In the genomic region with DNA sequence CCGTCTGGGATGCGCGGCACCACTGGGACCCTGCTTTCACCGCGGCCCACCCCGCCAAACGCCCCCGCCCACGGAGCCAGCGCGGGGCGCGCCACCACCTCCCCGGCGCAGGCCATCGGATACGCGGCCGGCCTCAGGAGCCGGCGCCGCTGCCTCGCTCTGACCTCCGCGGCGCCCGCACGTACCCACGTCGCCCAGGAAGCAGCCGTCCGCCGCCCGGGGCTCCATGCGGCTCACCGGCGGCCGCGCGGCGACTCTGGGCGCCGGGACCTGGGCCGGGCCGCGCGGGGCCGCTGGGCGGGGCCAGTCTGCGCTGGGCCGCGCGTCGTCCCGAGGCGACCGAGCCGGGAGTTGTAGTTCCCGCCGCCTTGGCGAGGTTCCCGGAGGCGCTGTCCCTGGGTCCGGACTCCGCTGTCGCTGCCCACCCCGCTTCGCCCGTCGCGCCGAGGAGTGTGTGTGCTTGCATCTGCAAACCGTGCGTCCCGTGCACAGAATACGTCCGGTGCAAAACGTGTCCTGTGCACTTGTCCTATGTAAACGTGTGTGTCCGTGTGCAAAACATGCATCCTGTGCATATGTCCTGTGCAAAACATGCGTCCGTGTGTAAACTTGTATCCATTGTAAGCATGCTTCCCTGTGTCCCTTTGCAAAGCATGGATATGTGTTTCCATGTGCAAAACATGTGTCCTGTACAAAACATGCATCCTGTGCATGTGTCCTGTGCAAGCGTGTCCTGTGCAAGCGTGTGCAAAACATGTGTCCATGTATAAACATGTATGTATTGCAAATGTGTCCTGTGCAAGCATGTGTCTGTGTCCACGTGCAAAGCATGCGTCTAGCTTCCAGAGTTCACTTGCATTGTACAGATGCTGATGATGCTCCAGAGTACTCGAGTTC, we compare ENCODE assay signal across 1 cellular context.
TF ChIP-seq lines count a peak whose summit lies in the region.

ASB13 (minus strand) TSS at position 272 of the 897 bp plus-strand sequence; CDS start at position 228, 44 bp downstream.

TF ChIP-seq in K562, 482 proteins besides CTCF, POLR2A, EP300 and RAD21 (continued from another document and continues in another):
- TF ChIP-seq, protein P1, sequence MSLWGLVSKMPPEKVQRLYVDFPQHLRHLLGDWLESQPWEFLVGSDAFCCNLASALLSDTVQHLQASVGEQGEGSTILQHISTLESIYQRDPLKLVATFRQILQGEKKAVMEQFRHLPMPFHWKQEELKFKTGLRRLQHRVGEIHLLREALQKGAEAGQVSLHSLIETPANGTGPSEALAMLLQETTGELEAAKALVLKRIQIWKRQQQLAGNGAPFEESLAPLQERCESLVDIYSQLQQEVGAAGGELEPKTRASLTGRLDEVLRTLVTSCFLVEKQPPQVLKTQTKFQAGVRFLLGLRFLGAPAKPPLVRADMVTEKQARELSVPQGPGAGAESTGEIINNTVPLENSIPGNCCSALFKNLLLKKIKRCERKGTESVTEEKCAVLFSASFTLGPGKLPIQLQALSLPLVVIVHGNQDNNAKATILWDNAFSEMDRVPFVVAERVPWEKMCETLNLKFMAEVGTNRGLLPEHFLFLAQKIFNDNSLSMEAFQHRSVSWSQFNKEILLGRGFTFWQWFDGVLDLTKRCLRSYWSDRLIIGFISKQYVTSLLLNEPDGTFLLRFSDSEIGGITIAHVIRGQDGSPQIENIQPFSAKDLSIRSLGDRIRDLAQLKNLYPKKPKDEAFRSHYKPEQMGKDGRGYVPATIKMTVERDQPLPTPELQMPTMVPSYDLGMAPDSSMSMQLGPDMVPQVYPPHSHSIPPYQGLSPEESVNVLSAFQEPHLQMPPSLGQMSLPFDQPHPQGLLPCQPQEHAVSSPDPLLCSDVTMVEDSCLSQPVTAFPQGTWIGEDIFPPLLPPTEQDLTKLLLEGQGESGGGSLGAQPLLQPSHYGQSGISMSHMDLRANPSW (CRISPR knock-in tag; IDR thresholded peaks at IDR 0.05): no peak
- TF ChIP-seq RUNX1 (IDR thresholded peaks at IDR 0.05; ENCODE audit: low read depth): no peak
- no peak for TF ChIP-seq ZNF217 (CRISPR knock-in tag; IDR thresholded peaks at IDR 0.05)
- TF ChIP-seq ARNT (IDR thresholded peaks at IDR 0.05): no peak
- TF ChIP-seq ZNF764 (CRISPR knock-in tag; IDR thresholded peaks at IDR 0.05; ENCODE audit: low read depth): no peak
- TF ChIP-seq ZNF707 (CRISPR knock-in tag; conservative IDR thresholded peaks at IDR 0.05): no peak
- no peak for TF ChIP-seq RCOR1 (IDR thresholded peaks at IDR 0.05; ENCODE audit: borderline replicate concordance in 1 of 2, low read depth in 2 of 2, low read length in 2 of 2)
- TF ChIP-seq ZNF551 (CRISPR knock-in tag; IDR thresholded peaks at IDR 0.05): no peak
- no peak for TF ChIP-seq BMI1 (IDR thresholded peaks at IDR 0.05; ENCODE audit: low read length)
- TF ChIP-seq ZFPM2 (CRISPR knock-in tag; IDR thresholded peaks at IDR 0.05): no peak
- no peak for TF ChIP-seq PYGO2 (tag; IDR thresholded peaks at IDR 0.05)
- no peak for TF ChIP-seq ZNF263 (CRISPR knock-in tag; IDR thresholded peaks at IDR 0.05; ENCODE audit: borderline replicate concordance)
- no peak for TF ChIP-seq POLR3G (IDR thresholded peaks at IDR 0.05; ENCODE audit: extremely low read depth, insufficient read length, insufficient replicate concordance)
- TF ChIP-seq, protein P2, sequence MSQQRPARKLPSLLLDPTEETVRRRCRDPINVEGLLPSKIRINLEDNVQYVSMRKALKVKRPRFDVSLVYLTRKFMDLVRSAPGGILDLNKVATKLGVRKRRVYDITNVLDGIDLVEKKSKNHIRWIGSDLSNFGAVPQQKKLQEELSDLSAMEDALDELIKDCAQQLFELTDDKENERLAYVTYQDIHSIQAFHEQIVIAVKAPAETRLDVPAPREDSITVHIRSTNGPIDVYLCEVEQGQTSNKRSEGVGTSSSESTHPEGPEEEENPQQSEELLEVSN (IDR thresholded peaks at IDR 0.05; ENCODE audit: borderline replicate concordance in 1 of 2, extremely low read depth in 1 of 2, insufficient read depth in 1 of 2, insufficient read length in 1 of 2, low read depth in 1 of 2, low read length in 1 of 2, poor library complexity in 1 of 2, severe bottlenecking in 1 of 2): peak; percentile 56 to 79
- TF ChIP-seq SETDB1 (IDR thresholded peaks at IDR 0.05; ENCODE audit: low read length): no peak
- TF ChIP-seq ZMIZ1 (IDR thresholded peaks at IDR 0.05; ENCODE audit: low read depth in 2 of 2, low read length in 2 of 2): no peak
- no peak for TF ChIP-seq ETS2 (tag; IDR thresholded peaks at IDR 0.05; ENCODE audit: borderline replicate concordance, poor library complexity, severe bottlenecking)
- TF ChIP-seq ZNF253 (CRISPR knock-in tag; conservative IDR thresholded peaks at IDR 0.05): no peak
- TF ChIP-seq HNRNPK (IDR thresholded peaks at IDR 0.05; ENCODE audit: low read depth, low read length, poor library complexity, severe bottlenecking): no peak
- TF ChIP-seq NFE2 (IDR thresholded peaks at IDR 0.05; ENCODE audit: low read depth): no peak
- TF ChIP-seq NR4A1 (CRISPR knock-in tag; IDR thresholded peaks at IDR 0.05): 0 out of 2 replicates have a peak, but pooled peaks have one; percentile 51
- TF ChIP-seq NR4A1 (tag; IDR thresholded peaks at IDR 0.05): no peak
- TF ChIP-seq, protein P3, sequence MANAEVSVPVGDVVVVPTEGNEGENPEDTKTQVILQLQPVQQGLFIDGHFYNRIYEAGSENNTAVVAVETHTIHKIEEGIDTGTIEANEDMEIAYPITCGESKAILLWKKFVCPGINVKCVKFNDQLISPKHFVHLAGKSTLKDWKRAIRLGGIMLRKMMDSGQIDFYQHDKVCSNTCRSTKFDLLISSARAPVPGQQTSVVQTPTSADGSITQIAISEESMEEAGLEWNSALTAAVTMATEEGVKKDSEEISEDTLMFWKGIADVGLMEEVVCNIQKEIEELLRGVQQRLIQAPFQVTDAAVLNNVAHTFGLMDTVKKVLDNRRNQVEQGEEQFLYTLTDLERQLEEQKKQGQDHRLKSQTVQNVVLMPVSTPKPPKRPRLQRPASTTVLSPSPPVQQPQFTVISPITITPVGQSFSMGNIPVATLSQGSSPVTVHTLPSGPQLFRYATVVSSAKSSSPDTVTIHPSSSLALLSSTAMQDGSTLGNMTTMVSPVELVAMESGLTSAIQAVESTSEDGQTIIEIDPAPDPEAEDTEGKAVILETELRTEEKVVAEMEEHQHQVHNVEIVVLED (CRISPR knock-in tag; IDR thresholded peaks at IDR 0.05): peak; percentile 79
- TF ChIP-seq, protein P4, sequence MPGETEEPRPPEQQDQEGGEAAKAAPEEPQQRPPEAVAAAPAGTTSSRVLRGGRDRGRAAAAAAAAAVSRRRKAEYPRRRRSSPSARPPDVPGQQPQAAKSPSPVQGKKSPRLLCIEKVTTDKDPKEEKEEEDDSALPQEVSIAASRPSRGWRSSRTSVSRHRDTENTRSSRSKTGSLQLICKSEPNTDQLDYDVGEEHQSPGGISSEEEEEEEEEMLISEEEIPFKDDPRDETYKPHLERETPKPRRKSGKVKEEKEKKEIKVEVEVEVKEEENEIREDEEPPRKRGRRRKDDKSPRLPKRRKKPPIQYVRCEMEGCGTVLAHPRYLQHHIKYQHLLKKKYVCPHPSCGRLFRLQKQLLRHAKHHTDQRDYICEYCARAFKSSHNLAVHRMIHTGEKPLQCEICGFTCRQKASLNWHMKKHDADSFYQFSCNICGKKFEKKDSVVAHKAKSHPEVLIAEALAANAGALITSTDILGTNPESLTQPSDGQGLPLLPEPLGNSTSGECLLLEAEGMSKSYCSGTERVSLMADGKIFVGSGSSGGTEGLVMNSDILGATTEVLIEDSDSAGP (CRISPR knock-in tag; IDR thresholded peaks at IDR 0.05): peak; percentile 39; the same call in 1 of the 2 replicates
- TF ChIP-seq CSDE1 (IDR thresholded peaks at IDR 0.05): no peak
- no peak for TF ChIP-seq SIN3A (IDR thresholded peaks at IDR 0.05; ENCODE audit: borderline replicate concordance in 2 of 2, control insufficient read depth in 1 of 2, low read depth in 2 of 2, low read length in 2 of 2)
- no peak for TF ChIP-seq ZNF3 (CRISPR knock-in tag; IDR thresholded peaks at IDR 0.05)
- TF ChIP-seq CBX5 (IDR thresholded peaks at IDR 0.05; ENCODE audit: borderline replicate concordance, low read depth): no peak
- no peak for TF ChIP-seq ZNF175 (CRISPR knock-in tag; IDR thresholded peaks at IDR 0.05; ENCODE audit: low read depth)
- TF ChIP-seq RBBP5 (IDR thresholded peaks at IDR 0.05; ENCODE audit: borderline replicate concordance, insufficient read depth, low read length, poor library complexity, severe bottlenecking): peak; percentile 68
- no peak for TF ChIP-seq ZNF212 (CRISPR knock-in tag; IDR thresholded peaks at IDR 0.05)
- TF ChIP-seq, protein P5, sequence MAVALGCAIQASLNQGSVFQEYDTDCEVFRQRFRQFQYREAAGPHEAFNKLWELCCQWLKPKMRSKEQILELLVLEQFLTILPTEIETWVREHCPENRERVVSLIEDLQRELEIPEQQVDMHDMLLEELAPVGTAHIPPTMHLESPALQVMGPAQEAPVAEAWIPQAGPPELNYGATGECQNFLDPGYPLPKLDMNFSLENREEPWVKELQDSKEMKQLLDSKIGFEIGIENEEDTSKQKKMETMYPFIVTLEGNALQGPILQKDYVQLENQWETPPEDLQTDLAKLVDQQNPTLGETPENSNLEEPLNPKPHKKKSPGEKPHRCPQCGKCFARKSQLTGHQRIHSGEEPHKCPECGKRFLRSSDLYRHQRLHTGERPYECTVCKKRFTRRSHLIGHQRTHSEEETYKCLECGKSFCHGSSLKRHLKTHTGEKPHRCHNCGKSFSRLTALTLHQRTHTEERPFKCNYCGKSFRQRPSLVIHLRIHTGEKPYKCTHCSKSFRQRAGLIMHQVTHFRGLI (CRISPR knock-in tag; IDR thresholded peaks at IDR 0.05): no peak
- no peak for TF ChIP-seq ZNF274 (IDR thresholded peaks at IDR 0.05; ENCODE audit: borderline replicate concordance, low read depth, low read length)
- TF ChIP-seq, protein P6, sequence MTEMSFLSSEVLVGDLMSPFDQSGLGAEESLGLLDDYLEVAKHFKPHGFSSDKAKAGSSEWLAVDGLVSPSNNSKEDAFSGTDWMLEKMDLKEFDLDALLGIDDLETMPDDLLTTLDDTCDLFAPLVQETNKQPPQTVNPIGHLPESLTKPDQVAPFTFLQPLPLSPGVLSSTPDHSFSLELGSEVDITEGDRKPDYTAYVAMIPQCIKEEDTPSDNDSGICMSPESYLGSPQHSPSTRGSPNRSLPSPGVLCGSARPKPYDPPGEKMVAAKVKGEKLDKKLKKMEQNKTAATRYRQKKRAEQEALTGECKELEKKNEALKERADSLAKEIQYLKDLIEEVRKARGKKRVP (CRISPR knock-in tag; IDR thresholded peaks at IDR 0.05): no peak
- TF ChIP-seq DDX20 (tag; IDR thresholded peaks at IDR 0.05; ENCODE audit: low read depth): no peak
- TF ChIP-seq RBM39 (optimal IDR thresholded peaks at IDR 0.05; ENCODE audit: low read depth, low read length): no peak
- TF ChIP-seq ZHX1 (conservative IDR thresholded peaks at IDR 0.05; ENCODE audit: low read length): no peak
- TF ChIP-seq GTF2E2 (tag; IDR thresholded peaks at IDR 0.05): no peak
- no peak for TF ChIP-seq ZNF311 (CRISPR knock-in tag; IDR thresholded peaks at IDR 0.05)
- peak; percentile 50; the same call in 1 of the 2 replicates for TF ChIP-seq ATF1 (CRISPR knock-in tag; IDR thresholded peaks at IDR 0.05)
- TF ChIP-seq ATF1 (tag; IDR thresholded peaks at IDR 0.05): peak; percentile 80
- TF ChIP-seq MED1 (CRISPR knock-in tag; IDR thresholded peaks at IDR 0.05; ENCODE audit: borderline replicate concordance): no peak
- TF ChIP-seq CEBPG (CRISPR knock-in tag; IDR thresholded peaks at IDR 0.05): 0 out of 2 replicates have a peak, but pooled peaks have one; percentile 0
- TF ChIP-seq CEBPG (tag; conservative IDR thresholded peaks at IDR 0.05 in 1 of 2, IDR thresholded peaks at IDR 0.05 in 1 of 2): no peak; a peak in 1 of 4 replicates
